8 cellular contexts compared by ENCODE assay signal in the genomic region with DNA sequence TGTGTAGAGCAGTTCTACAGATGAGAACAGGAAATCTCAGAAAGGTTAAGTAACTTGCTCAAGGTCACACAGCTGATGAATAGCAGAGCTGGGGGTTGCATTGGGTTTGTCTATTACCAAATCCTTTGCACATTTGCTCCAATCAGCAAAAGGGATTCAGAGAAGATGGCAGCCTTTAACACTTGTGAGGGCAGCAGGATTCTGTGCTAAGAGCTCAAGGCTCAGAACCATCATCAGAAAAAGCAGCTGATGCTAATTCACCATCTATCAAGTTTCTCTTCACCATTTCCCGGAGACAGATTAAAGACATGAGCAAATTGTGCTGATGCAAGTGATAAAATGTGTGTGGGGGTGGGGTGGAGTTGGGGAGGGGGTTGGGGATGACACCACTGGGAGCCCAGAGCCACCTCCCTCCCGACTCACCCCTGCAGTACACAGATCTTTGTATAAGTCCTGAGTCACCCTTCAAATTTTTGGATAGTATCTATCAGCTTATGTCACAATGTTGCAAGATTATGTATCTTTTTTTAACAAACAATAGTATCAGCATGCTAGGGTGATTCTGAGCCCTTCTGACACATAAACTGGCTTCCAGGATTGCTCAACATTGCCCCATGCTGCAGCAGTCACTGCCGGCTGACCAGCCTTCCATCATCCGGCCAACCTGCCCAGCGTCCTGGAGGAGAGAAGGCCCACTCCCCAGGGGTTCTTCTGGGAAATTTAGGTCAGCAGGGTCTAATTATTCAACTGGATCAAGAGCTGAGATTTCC. TPM values are rescaled to one million over a fixed set of nuclear protein-coding genes. Genes with fewer than 3 reads are reported as not detected.
A peak's percentile ranks its signal among the peaks of the same experiment; 100 is the strongest.
DNase-seq lines count a peak whose midpoint lies in the region; ATAC-seq and TF ChIP-seq lines count a peak whose summit lies in the region.

No MANE protein-coding gene starts in this region.

- TF ChIP-seq POLR2A in prostate gland (IDR thresholded peaks at IDR 0.05), result no peak

- peak in 1 of 5 donors; percentile 56 for DNase-seq in CD4-positive, alpha-beta memory T cell
- DNase-seq in Panc1 (ENCODE audit: low read depth, low spot score) (no peak), prostate gland (ENCODE audit: low spot score) (peak; percentile 27), UCSD-AML1 (lab: John Stamatoyannopoulos, UW; ENCODE audit: unreplicated experiment) (no peak), glutamatergic neuron (no peak), GM19238 (ENCODE audit: insufficient read length, low spot score) (no peak), GM13977 (ENCODE audit: low spot score) (no peak)

- CTCF ChIA-PET in CD4-positive, alpha-beta memory T cell (lab: Charles Lee; ENCODE audit: partially characterized antibody), result interaction anchor here (0.7 to 6.2 kb wide), 22 partner anchors 8 to 285 kb away, joined by 3 to 190 read pairs (median 4); partner anchors contain the start of gene H6PD
- CTCF ChIA-PET in Panc1 (lab: Charles Lee), result interaction anchor here (0.5 to 2.6 kb wide), 10 partner anchors 28 to 1559 kb away, joined by 3 to 23 read pairs (median 4); no protein-coding TSS in a partner anchor

- BruUV-seq in Panc1 (replicated peaks; lab: Mats Ljungman, UMichigan), result no TSS peak

- in situ Hi-C loops in Panc1 (cut with HindIII; ENCODE audit: low pct_unique_long_range_greater_than_20kb, low sequenced_read_pairs), result no loop called here
- in situ Hi-C loops in GM13977 (cut with MboI; ENCODE audit: low pct_unique_long_range_greater_than_20kb, low sequenced_read_pairs, unreplicated experiment), result loop anchor here (10.0 kb wide), 2 partner anchors 165 to 205 kb away; no protein-coding TSS in a partner anchor

- peak overlapping the region in 5 of 7 donors; percentile 2 to 68 (median 46) for H3K27ac Mint-ChIP-seq in CD4-positive, alpha-beta memory T cell
- H3K27ac Mint-ChIP-seq in glutamatergic neuron (ENCODE audit: unreplicated experiment), result no peak overlapping the region

- intact Hi-C loops in CD4-positive, alpha-beta memory T cell (cut with micrococcal nuclease), result loop anchor here (1.0 to 10.0 kb wide), 5 partner anchors 135 to 285 kb away; partner anchors contain the start of gene GPR157
- intact Hi-C loops in Panc1 (cut with micrococcal nuclease; ENCODE audit: unreplicated experiment) (loop anchor here (1.0 kb wide), 1 partner anchor 201 kb away; no protein-coding TSS in a partner anchor), prostate gland (cut with DNase I) (loop anchor here (2.0 to 5.0 kb wide), 3 partner anchors 82 to 202 kb away; no protein-coding TSS in a partner anchor)

- POLR2A ChIA-PET in CD4-positive, alpha-beta memory T cell (lab: Charles Lee; ENCODE audit: partially characterized antibody), result interaction anchor here (1.1 to 2.6 kb wide), 4 partner anchors 54 to 167 kb away, joined by 3 to 13 read pairs (median 4); no protein-coding TSS in a partner anchor
- POLR2A ChIA-PET in Panc1 (lab: Charles Lee), result interaction anchor here (0.6 to 1.0 kb wide), 3 partner anchors 15 to 269 kb away, joined by 3 to 5 read pairs (median 3); no protein-coding TSS in a partner anchor

- peaks cover 27% of the 10 kb centered on the region for H3K4me1 ChIP-seq in CD4-positive, alpha-beta memory T cell (ENCODE audit: insufficient read depth, low read length)
- H3K4me1 ChIP-seq in Panc1 (ENCODE audit: control insufficient read depth, insufficient read depth, low read length) (peaks cover 27% of the 10 kb centered on the region), prostate gland (replicated peaks) (no peaks in the 10 kb centered on the region)

- no peaks in the 10 kb centered on the region for H3K36me3 ChIP-seq in CD4-positive, alpha-beta memory T cell (ENCODE audit: insufficient read depth, low read length)
- H3K36me3 ChIP-seq in Panc1 (ENCODE audit: control insufficient read depth, insufficient read depth, low read length) (no peaks in the 10 kb centered on the region), prostate gland (no peaks in the 10 kb centered on the region)

- peak overlapping the region in 4 of 8 donors; percentile 9 to 67 (median 22) for H3K4me3 Mint-ChIP-seq in CD4-positive, alpha-beta memory T cell
- no peak overlapping the region for H3K4me3 Mint-ChIP-seq in glutamatergic neuron (ENCODE audit: unreplicated experiment)

- WGBS in prostate gland, result 45% methylated on average over 5 of the region's 5 CpGs

- H3K4me3 ChIP-seq in CD4-positive, alpha-beta memory T cell (ENCODE audit: low read length in 2 of 2), result no peak overlapping the region
- no peak overlapping the region for H3K4me3 ChIP-seq in Panc1 (ENCODE audit: low read depth in 2 of 2, low read length in 2 of 2)
- H3K4me3 ChIP-seq in prostate gland, result no peak overlapping the region

- peaks cover 0 to 13% of the 10 kb centered on the region in 2 donors for H3K9me3 ChIP-seq in CD4-positive, alpha-beta memory T cell (ENCODE audit: control insufficient read depth in 1 of 2, low read length in 2 of 2)
- H3K9me3 ChIP-seq in Panc1 (ENCODE audit: control insufficient read depth, insufficient read depth, low read depth, low read length), result peaks cover 6% of the 10 kb centered on the region; the same call in 1 of the 2 replicates
- H3K9me3 ChIP-seq in prostate gland, result no peaks in the 10 kb centered on the region

- H3K9me3 Mint-ChIP-seq in CD4-positive, alpha-beta memory T cell, result peaks cover 0 to 33% (median 26%) of the 10 kb centered on the region in 8 donors
- peaks cover 6% of the 10 kb centered on the region for H3K9me3 Mint-ChIP-seq in glutamatergic neuron (ENCODE audit: unreplicated experiment)

- ATAC-seq in Panc1 (peak; percentile 47; the same call in 1 of the 2 replicates), esophagus mucosa (peak; percentile 58)

- H3K27me3 Mint-ChIP-seq in CD4-positive, alpha-beta memory T cell, result no peaks in the 10 kb centered on the region
- H3K27me3 Mint-ChIP-seq in glutamatergic neuron (ENCODE audit: unreplicated experiment), result peaks cover 3% of the 10 kb centered on the region

- H3K36me3 Mint-ChIP-seq in CD4-positive, alpha-beta memory T cell, result peaks cover 3 to 8% of the 10 kb centered on the region in 2 donors
- peaks cover 27% of the 10 kb centered on the region for H3K36me3 Mint-ChIP-seq in glutamatergic neuron (ENCODE audit: unreplicated experiment)

- peaks cover 13 to 36% (median 22%) of the 10 kb centered on the region in 4 donors for H3K4me1 Mint-ChIP-seq in CD4-positive, alpha-beta memory T cell
- peaks cover 14% of the 10 kb centered on the region for H3K4me1 Mint-ChIP-seq in glutamatergic neuron (ENCODE audit: low read depth, unreplicated experiment)

- H3K27ac ChIP-seq in CD4-positive, alpha-beta memory T cell (ENCODE audit: low read depth, low read length), result no peak overlapping the region
- H3K27ac ChIP-seq in Panc1 (ENCODE audit: low read length) (peak overlapping the region; percentile 85), prostate gland (peak overlapping the region in 1 of 2 donors; percentile 24)

- H3K27me3 ChIP-seq in CD4-positive, alpha-beta memory T cell (ENCODE audit: insufficient read depth, low read length), result no peaks in the 10 kb centered on the region
- H3K27me3 ChIP-seq in Panc1 (ENCODE audit: control insufficient read depth, insufficient read depth, low read length) (no peaks in the 10 kb centered on the region), prostate gland (replicated peaks; ENCODE audit: insufficient read depth) (no peaks in the 10 kb centered on the region)

- no peak for TF ChIP-seq CTCF in Panc1 (IDR thresholded peaks at IDR 0.05)
- TF ChIP-seq CTCF in prostate gland (IDR thresholded peaks at IDR 0.05), result no peak
- TF ChIP-seq CTCF in glutamatergic neuron (IDR thresholded peaks at IDR 0.05; ENCODE audit: partially characterized antibody, unreplicated experiment), result no peak
- TF ChIP-seq CTCF in GM13977 (IDR thresholded peaks at IDR 0.05; ENCODE audit: extremely low read depth, insufficient read depth, missing control alignments), result no peak

RNA-seq across cellular contexts. Expression of gene SPSB1, which starts 2.8 kb away (rescaled TPM):
- 1 to 10 TPM; 3.3 to 4.1 TPM for total RNA-seq in CD4-positive, alpha-beta memory T cell
- polyA plus RNA-seq in CD4-positive, alpha-beta memory T cell, result 1 to 10 TPM; 2.8 to 4.5 TPM
- total RNA-seq in Panc1 (2021; ENCODE audit: unreplicated experiment) (73.7 TPM), esophagus mucosa (15.5 TPM), prostate gland (10 to 100 TPM; 29.0 to 57.1 TPM), glutamatergic neuron (ENCODE audit: unreplicated experiment) (78.6 TPM)
- 59.2 TPM for polyA plus RNA-seq in Panc1 (2012; ENCODE audit: insufficient read length)

RNA-seq across cellular contexts. Expression of gene H6PD, which starts 55.3 kb away (rescaled TPM):
- total RNA-seq in CD4-positive, alpha-beta memory T cell, result 10 to 100 TPM; 17.3 to 18.8 TPM
- 10 to 100 TPM in 1 of 2 donors, 1 to 10 TPM in 1; 5.5 to 14.0 TPM for polyA plus RNA-seq in CD4-positive, alpha-beta memory T cell
- total RNA-seq in Panc1 (2021; ENCODE audit: unreplicated experiment) (23.5 TPM), esophagus mucosa (20.4 TPM), prostate gland (10 to 100 TPM; 52.8 to 88.8 TPM), glutamatergic neuron (ENCODE audit: unreplicated experiment) (5.0 TPM)
- 17.7 TPM for polyA plus RNA-seq in Panc1 (2012; ENCODE audit: insufficient read length)
